ENCODE assay signal across 5 cellular contexts in the genomic region with DNA sequence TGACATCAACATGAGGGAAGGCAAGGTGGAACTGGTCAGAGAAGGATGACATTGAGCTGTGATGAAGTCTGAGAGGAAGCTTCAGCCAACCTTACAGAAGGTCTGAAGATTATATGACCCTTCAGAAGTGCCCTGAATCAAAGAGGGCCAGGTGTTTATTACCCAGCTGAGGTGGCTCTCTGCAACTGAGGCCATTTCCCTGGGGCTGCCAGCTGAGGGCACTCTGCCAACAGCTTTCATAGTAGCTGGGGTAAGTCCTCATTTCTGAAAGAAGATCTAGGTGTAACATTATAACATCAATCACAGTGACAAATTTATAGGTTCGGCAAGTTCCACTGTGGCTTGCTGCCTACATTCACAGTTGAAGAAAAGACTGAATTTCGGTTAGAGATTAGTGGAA. TPM values are rescaled to one million over a fixed set of nuclear protein-coding genes. Genes with fewer than 3 reads are reported as not detected.
"Had no signal": no experiment of that assay in that cellular context is flagged by ENCODE, and none has a peak within 500 bp of the region (broad histone marks: within the 10 kb centered on the region; RNA-seq: fewer than 3 reads in every experiment).

No MANE protein-coding gene starts in this region.

RNA-seq across cellular contexts. Expression of a gene that starts 37.2 kb away (rescaled TPM):
- total RNA-seq: esophagus muscularis mucosa, gastrocnemius medialis, osteoblast, right atrium auricular region had no signal
- polyA plus RNA-seq: naive thymus-derived CD4-positive, alpha-beta T cell had no signal
